ENCODE assay signal across 8 cellular contexts in the genomic region with DNA sequence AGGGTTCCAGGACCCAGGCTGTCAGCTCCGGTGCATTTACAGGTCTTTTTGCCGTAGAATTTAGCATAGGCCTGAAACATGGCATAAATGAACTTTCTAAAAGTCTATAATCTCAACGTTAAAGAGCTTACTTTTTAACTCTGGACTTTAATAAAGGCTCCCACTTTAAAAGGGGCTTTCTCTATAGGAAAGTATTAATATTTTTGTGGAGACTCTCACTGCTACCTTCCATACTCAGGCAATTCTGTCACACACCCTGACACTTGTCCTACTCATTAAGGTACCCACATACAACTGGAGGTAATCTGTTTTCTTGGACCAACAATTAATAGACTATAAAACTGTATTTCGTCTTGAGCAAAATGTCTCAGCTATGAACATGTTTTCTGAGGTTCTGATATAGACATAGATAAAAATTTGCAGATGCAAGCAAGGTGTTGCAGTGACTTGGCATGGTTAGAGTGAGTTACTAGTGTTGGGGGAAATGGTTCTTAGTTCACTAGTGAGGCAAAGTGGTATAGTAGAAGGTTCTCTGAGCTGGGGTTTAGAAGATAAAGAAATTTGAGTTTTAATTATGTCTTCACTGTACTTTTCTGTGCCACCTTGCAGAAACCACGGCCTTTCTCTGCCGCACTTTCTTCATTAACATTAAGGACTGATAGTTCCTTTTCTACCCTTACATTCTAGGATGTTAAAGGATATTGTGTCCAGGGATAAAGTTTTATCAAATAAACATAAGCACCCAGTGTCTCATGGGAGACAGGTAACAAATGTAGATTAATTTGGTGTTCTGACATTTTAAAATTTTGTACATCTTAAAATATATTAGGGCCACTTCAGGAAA. TPM values are rescaled to one million over a fixed set of nuclear protein-coding genes. Genes with fewer than 3 reads are reported as not detected.
A peak's percentile ranks its signal among the peaks of the same experiment; 100 is the strongest.
DNase-seq lines count a peak whose midpoint lies in the region; ATAC-seq and TF ChIP-seq lines count a peak whose summit lies in the region.

No MANE protein-coding gene starts in this region.

- no peaks in the 10 kb centered on the region for H3K36me3 Mint-ChIP-seq in progenitor cell of endocrine pancreas (ENCODE audit: insufficient read depth)

- 38 to 42% methylated on average over 6 of the region's 6 CpGs for WGBS in esophagus, 2 donors

- no peak for ATAC-seq in HG03521 (IDR thresholded peaks at IDR 0.05; ENCODE audit: unreplicated experiment)
- no peak for ATAC-seq in HG02588 (IDR thresholded peaks at IDR 0.05; ENCODE audit: unreplicated experiment)

- no peaks in the 10 kb centered on the region for H3K9me3 Mint-ChIP-seq in progenitor cell of endocrine pancreas (ENCODE audit: low read depth)

- H3K4me1 Mint-ChIP-seq in progenitor cell of endocrine pancreas (ENCODE audit: low read depth), result peaks cover 23% of the 10 kb centered on the region

- peak overlapping the region; percentile 99 to 100 for H3K27ac ChIP-seq in esophagus (ENCODE audit: low read depth in 2 of 2, low read length in 1 of 2)

- H3K4me1 ChIP-seq in esophagus (ENCODE audit: control insufficient read depth in 2 of 2, insufficient read depth in 2 of 2, low read length in 1 of 2), result no peaks in the 10 kb centered on the region

- no peaks in the 10 kb centered on the region for H3K27me3 ChIP-seq in esophagus (ENCODE audit: control insufficient read depth in 1 of 2, insufficient read depth in 2 of 2, low read length in 2 of 2)

- no peaks in the 10 kb centered on the region for H3K9me3 ChIP-seq in esophagus (ENCODE audit: control insufficient read depth in 2 of 2, insufficient read depth in 1 of 2, low read depth in 1 of 2, low read length in 1 of 2)

- no peaks in the 10 kb centered on the region for H3K36me3 ChIP-seq in esophagus (ENCODE audit: control insufficient read depth in 2 of 2, insufficient read depth in 2 of 2, low read length in 1 of 2)

- H3K27ac Mint-ChIP-seq in progenitor cell of endocrine pancreas, result peak overlapping the region; percentile 98

- peak overlapping the region; percentile 77 for H3K4me3 Mint-ChIP-seq in progenitor cell of endocrine pancreas (ENCODE audit: low read depth)

- TF ChIP-seq CTCF in GM12864 (IDR thresholded peaks at IDR 0.05; ENCODE audit: low read depth, low read length, missing control alignments) (no peak), progenitor cell of endocrine pancreas (IDR thresholded peaks at IDR 0.05; ENCODE audit: unreplicated experiment) (no peak)

- no peaks in the 10 kb centered on the region for H3K27me3 Mint-ChIP-seq in progenitor cell of endocrine pancreas

- no peak for DNase-seq in GM12864 (ENCODE audit: low read depth)
- peak; percentile 28 for DNase-seq in RPMI8226
- no peak for DNase-seq in progenitor cell of endocrine pancreas (ENCODE audit: low spot score, unreplicated experiment)
- DNase-seq in DMS53 (lab: John Stamatoyannopoulos, UW), result no peak
- no peak for DNase-seq in hepatic stellate cell (ENCODE audit: low spot score)

- H3K4me3 ChIP-seq in GM12864 (ENCODE audit: low read depth, low read length), result peak overlapping the region; percentile 75
- peak overlapping the region; percentile 53 to 86 for H3K4me3 ChIP-seq in esophagus (ENCODE audit: low read depth in 1 of 2, low read length in 2 of 2)

RNA-seq across cellular contexts. Expression of a gene that starts 10.8 kb away (rescaled TPM):
- 1 to 10 TPM; 1.6 to 2.0 TPM for polyA plus RNA-seq in esophagus
- total RNA-seq in progenitor cell of endocrine pancreas, result 7.9 and 8.3 TPM in 2 replicates
